In the genomic region with DNA sequence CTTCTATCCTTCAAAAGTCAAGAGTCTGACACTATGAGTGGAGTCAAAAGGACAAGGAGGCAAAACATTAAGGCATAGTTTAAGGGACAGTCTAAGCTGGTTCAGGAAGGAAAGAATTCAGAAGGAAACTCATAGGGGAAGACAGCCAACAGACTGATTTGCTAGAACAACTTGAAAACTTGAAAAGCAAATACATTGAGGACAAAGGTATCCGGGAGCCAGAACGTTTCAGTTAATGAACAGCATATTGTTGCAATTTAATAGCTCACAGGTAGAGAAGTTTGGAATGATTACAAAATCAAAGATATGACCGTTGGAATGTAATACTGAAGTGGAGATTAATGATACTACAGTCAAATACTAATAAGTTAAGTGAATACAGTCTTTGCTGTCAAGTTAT, we compare ENCODE assay signal across 21 cellular contexts.
"Had no signal": no experiment of that assay in that cellular context is flagged by ENCODE, and none has a peak within 500 bp of the region (broad histone marks: within the 10 kb centered on the region; RNA-seq: fewer than 3 reads in every experiment).

No MANE protein-coding gene starts in this region.

- H3K4me1 ChIP-seq: adrenal gland, breast epithelium, SJSA1 had no signal

- H3K27me3 ChIP-seq: adrenal gland, breast epithelium, SJSA1 had no signal

- H3K27ac ChIP-seq: adrenal gland, breast epithelium, SJSA1 had no signal

- ATAC-seq: activated CD4-positive, CD25-positive, alpha-beta regulatory T cell treated with anti-CD3 and anti-CD28 coated beads, Interleukin-2, amount 50 U/mL, for 24 hours; activated CD8-positive, alpha-beta T cell treated with anti-CD3 and anti-CD28 coated beads for 36 hours; K562; PC-3 had no signal

- H3K36me3 ChIP-seq: adrenal gland, breast epithelium, SJSA1 had no signal

- H3K9me3 ChIP-seq: adrenal gland, breast epithelium, SJSA1 had no signal

- H3K4me3 ChIP-seq: adrenal gland, breast epithelium, K562, SJSA1 had no signal

- DNase-seq: activated CD4-positive, alpha-beta T cell treated with anti-CD3 and anti-CD28 coated beads for 4 hours; activated CD8-positive, alpha-beta memory T cell treated with anti-CD3 and anti-CD28 coated beads, Interleukin-2, amount 50 U/mL, for 4 hours; activated CD8-positive, alpha-beta T cell treated with anti-CD3 and anti-CD28 coated beads for 36 hours; activated naive CD4-positive, alpha-beta T cell treated with anti-CD3 and anti-CD28 coated beads, Interleukin-2, amount 50 U/mL, for 16 hours; activated naive CD8-positive, alpha-beta T cell treated with anti-CD3 and anti-CD28 coated beads, Interleukin-2, amount 10 ng/mL, durations not matched to agents 7 days and 5 days; adrenal gland; anterior cingulate cortex; Karpas-422; MM.1S; NCI-H1105 treated with DMSO at 0.1 percent for 48 hours; NCI-H1436 treated with DMSO at 0.1 percent for 48 hours; NCI-H187; NCI-H2081; NCI-H510A treated with DMSO at 0.1 percent for 48 hours; NCI-H69; PC-3; SHP77 had no signal
